In genomic region chr22:38751422-38752346, GRCh38 we compare ENCODE assay signal across 1 cellular context.
TF ChIP-seq lines count a peak whose summit lies in the region.

No MANE protein-coding gene starts in this region.

TF ChIP-seq in HepG2, 621 proteins besides CTCF, POLR2A, EP300 and RAD21:
- TF ChIP-seq RBFOX2 (IDR thresholded peaks at IDR 0.05; ENCODE audit: low read depth, low read length) = 0 out of 2 replicates have a peak, but pooled peaks have one; percentile 31
- TF ChIP-seq THAP11 (CRISPR knock-in tag; IDR thresholded peaks at IDR 0.05) = no peak
- peak; percentile 25 for TF ChIP-seq AGO2 (optimal IDR thresholded peaks at IDR 0.05; ENCODE audit: low read depth, low read length)
